12 cellular contexts compared by ENCODE assay signal in the genomic region with DNA sequence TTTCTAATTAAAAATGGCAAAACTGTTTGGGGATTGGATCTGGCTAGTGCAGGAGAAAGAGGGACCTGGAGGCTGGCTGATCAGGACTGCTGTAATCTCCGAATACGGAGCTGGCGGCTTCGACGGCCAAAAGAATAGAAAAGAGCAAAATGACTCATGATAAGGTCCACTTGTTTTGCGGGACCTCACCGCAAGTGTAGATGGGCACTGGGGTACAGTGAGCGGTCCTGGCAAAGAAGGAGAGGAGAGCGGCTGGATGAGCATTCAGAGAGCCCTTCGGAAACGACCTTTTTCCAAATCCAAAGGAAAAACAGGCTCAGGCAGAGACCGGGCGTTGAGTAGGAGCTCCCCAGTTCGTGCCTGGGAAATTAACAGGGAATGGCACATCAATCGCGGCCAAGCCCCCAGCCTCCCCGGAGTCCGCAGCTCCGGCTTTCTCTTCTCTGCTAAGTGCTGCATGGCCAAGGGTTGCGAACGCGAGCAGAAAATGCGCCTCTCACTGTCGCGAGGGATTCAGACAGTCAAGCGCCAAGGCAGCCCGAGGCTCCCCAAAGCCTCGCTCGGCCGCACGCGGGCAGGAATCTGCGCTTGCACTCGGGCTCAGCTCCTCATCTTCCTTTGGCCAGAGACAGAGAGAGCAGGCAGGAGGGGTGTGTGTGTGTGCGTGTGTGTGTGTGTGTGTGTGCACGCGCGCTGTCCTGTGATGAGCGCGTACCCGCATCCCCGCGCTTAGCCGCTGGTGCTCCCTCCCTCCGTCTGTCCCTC. TPM values are rescaled to one million over a fixed set of nuclear protein-coding genes. Genes with fewer than 3 reads are reported as not detected.
DNase-seq lines count a peak whose midpoint lies in the region; ATAC-seq and TF ChIP-seq lines count a peak whose summit lies in the region.
"Had no signal": no experiment of that assay in that cellular context is flagged by ENCODE, and none has a peak within 500 bp of the region (broad histone marks: within the 10 kb centered on the region; RNA-seq: fewer than 3 reads in every experiment).

No MANE protein-coding gene starts in this region.

- peaks cover 3% of the 10 kb centered on the region for H3K9me3 Mint-ChIP-seq in mesothelial cell of epicardium

- no peaks in the 10 kb centered on the region for H3K36me3 Mint-ChIP-seq in mesothelial cell of epicardium

- peaks cover 4% of the 10 kb centered on the region for H3K4me1 ChIP-seq in left ventricle myocardium inferior
- H3K4me1 ChIP-seq in endocrine pancreas (ENCODE audit: control insufficient read depth, insufficient read depth, low read length), result peaks cover 2% of the 10 kb centered on the region

- intact Hi-C loops in left ventricle myocardium inferior (cut with micrococcal nuclease), result no loop called here
- intact Hi-C loops in left ventricle myocardium superior (cut with micrococcal nuclease), result no loop called here

- H3K9me3 ChIP-seq in left ventricle myocardium inferior (replicated peaks) (peaks cover 4% of the 10 kb centered on the region), endocrine pancreas (ENCODE audit: control insufficient read depth, low read length) (no peaks in the 10 kb centered on the region)
- H3K9me3 ChIP-seq: body of pancreas had no signal

- no peak overlapping the region for H3K27ac ChIP-seq in left ventricle myocardium inferior (replicated peaks)
- H3K27ac ChIP-seq: body of pancreas had no signal

- H3K27me3 Mint-ChIP-seq in mesothelial cell of epicardium (ENCODE audit: low read depth), result peaks cover 1% of the 10 kb centered on the region

- H3K4me3 ChIP-seq in left ventricle myocardium inferior (peak overlapping the region; percentile 17), endocrine pancreas (ENCODE audit: control insufficient read depth, insufficient read depth, low read length) (peak overlapping the region; percentile 80)
- H3K4me3 ChIP-seq: body of pancreas had no signal

- H3K36me3 ChIP-seq in left ventricle myocardium inferior (no peaks in the 10 kb centered on the region), endocrine pancreas (ENCODE audit: control insufficient read depth, insufficient read depth, low read length) (no peaks in the 10 kb centered on the region)

- H3K4me3 Mint-ChIP-seq in mesothelial cell of epicardium, result peak overlapping the region; percentile 62
- H3K4me3 Mint-ChIP-seq: B cell had no signal

- H3K27me3 ChIP-seq in left ventricle myocardium inferior (ENCODE audit: low read depth) (peaks cover 94% of the 10 kb centered on the region), endocrine pancreas (ENCODE audit: control insufficient read depth, insufficient read depth, low read length) (peaks cover 4% of the 10 kb centered on the region)

- H3K4me1 Mint-ChIP-seq in mesothelial cell of epicardium, result peaks cover 29% of the 10 kb centered on the region
- H3K4me1 Mint-ChIP-seq: B cell had no signal

- DNase-seq in left ventricle myocardium inferior (no peak), left ventricle myocardium superior (no peak), mesothelial cell of epicardium (ENCODE audit: low spot score in 2 of 2, unreplicated experiment in 2 of 2) (peak in 1 of 2 experiments; percentile 56), SHP77 (lab: John Stamatoyannopoulos, UW) (no peak), middle frontal gyrus (ENCODE audit: extremely low spot score, low spot score) (no peak)
- DNase-seq: activated CD4-positive, alpha-beta T cell treated with anti-CD3 and anti-CD28 coated beads for 1 hour; stimulated activated CD4-positive, alpha-beta T cell treated with anti-CD3 and anti-CD28 coated beads, Interleukin-15, amount 100 ng/mL, for 24 hours had no signal

- peak overlapping the region; percentile 80 for H3K9ac ChIP-seq in endocrine pancreas (ENCODE audit: control insufficient read depth, insufficient read depth, low read length)

- H3K27ac Mint-ChIP-seq in mesothelial cell of epicardium, result no peak overlapping the region
- H3K27ac Mint-ChIP-seq: B cell had no signal

- TF ChIP-seq CTCF in left ventricle myocardium inferior (IDR thresholded peaks at IDR 0.05; ENCODE audit: borderline replicate concordance) (no peak), mesothelial cell of epicardium (IDR thresholded peaks at IDR 0.05; ENCODE audit: unreplicated experiment) (no peak)

- no peak for ATAC-seq in left ventricle myocardium superior
- no peak for ATAC-seq in GM18858 (IDR thresholded peaks at IDR 0.05; ENCODE audit: unreplicated experiment)
- ATAC-seq in GM18867 (IDR thresholded peaks at IDR 0.05; ENCODE audit: unreplicated experiment), result no peak
- ATAC-seq: body of pancreas had no signal

RNA-seq across cellular contexts. Expression of gene DCC, which starts 1.8 kb away (rescaled TPM):
- total RNA-seq in left ventricle myocardium inferior (not detected), left ventricle myocardium superior (not detected), mesothelial cell of epicardium (0.38 to 1.3 TPM (median 1.0 TPM) in 3 replicates)
- total RNA-seq: B cell had no signal
